Comparison of ENCODE assay signal across 1 cellular context in the genomic region with DNA sequence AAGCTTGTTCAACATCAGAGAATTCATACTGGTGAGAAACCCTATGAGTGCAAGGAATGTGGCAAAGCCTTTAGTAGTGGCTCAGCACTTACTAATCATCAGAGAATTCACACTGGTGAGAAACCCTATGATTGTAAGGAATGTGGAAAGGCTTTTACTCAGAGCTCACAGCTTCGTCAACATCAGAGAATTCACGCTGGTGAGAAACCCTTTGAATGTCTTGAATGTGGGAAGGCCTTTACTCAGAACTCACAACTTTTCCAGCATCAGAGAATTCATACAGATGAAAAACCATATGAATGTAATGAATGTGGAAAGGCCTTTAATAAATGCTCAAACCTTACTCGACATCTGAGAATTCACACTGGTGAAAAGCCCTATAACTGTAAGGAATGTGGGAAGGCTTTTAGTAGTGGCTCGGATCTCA.
TF ChIP-seq lines count a peak whose summit lies in the region.

No MANE protein-coding gene starts in this region.

TF ChIP-seq in HEK293, 187 proteins besides CTCF, POLR2A, EP300 and RAD21 (continued from another document):
- TF ChIP-seq, protein P1, sequence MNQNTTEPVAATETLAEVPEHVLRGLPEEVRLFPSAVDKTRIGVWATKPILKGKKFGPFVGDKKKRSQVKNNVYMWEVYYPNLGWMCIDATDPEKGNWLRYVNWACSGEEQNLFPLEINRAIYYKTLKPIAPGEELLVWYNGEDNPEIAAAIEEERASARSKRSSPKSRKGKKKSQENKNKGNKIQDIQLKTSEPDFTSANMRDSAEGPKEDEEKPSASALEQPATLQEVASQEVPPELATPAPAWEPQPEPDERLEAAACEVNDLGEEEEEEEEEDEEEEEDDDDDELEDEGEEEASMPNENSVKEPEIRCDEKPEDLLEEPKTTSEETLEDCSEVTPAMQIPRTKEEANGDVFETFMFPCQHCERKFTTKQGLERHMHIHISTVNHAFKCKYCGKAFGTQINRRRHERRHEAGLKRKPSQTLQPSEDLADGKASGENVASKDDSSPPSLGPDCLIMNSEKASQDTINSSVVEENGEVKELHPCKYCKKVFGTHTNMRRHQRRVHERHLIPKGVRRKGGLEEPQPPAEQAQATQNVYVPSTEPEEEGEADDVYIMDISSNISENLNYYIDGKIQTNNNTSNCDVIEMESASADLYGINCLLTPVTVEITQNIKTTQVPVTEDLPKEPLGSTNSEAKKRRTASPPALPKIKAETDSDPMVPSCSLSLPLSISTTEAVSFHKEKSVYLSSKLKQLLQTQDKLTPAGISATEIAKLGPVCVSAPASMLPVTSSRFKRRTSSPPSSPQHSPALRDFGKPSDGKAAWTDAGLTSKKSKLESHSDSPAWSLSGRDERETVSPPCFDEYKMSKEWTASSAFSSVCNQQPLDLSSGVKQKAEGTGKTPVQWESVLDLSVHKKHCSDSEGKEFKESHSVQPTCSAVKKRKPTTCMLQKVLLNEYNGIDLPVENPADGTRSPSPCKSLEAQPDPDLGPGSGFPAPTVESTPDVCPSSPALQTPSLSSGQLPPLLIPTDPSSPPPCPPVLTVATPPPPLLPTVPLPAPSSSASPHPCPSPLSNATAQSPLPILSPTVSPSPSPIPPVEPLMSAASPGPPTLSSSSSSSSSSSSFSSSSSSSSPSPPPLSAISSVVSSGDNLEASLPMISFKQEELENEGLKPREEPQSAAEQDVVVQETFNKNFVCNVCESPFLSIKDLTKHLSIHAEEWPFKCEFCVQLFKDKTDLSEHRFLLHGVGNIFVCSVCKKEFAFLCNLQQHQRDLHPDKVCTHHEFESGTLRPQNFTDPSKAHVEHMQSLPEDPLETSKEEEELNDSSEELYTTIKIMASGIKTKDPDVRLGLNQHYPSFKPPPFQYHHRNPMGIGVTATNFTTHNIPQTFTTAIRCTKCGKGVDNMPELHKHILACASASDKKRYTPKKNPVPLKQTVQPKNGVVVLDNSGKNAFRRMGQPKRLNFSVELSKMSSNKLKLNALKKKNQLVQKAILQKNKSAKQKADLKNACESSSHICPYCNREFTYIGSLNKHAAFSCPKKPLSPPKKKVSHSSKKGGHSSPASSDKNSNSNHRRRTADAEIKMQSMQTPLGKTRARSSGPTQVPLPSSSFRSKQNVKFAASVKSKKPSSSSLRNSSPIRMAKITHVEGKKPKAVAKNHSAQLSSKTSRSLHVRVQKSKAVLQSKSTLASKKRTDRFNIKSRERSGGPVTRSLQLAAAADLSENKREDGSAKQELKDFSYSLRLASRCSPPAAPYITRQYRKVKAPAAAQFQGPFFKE (tag by site-specific recombination; IDR thresholded peaks at IDR 0.05; ENCODE audit: borderline replicate concordance) = no peak
- TF ChIP-seq ZNF37A (tag by site-specific recombination; IDR thresholded peaks at IDR 0.05) (no peak), REPIN1 (tag by site-specific recombination; IDR thresholded peaks at IDR 0.05; ENCODE audit: low read depth) (no peak), ZNF747 (tag by site-specific recombination; IDR thresholded peaks at IDR 0.05) (no peak), MYNN (tag by site-specific recombination; IDR thresholded peaks at IDR 0.05; ENCODE audit: borderline replicate concordance) (no peak), ZNF514 (tag by site-specific recombination; IDR thresholded peaks at IDR 0.05) (no peak), IKZF3 (tag by site-specific recombination; IDR thresholded peaks at IDR 0.05) (no peak), ZSCAN30 (tag by site-specific recombination; IDR thresholded peaks at IDR 0.05) (no peak), ZNF654 (tag by site-specific recombination; IDR thresholded peaks at IDR 0.05; ENCODE audit: low read depth) (no peak), ZNF221 (tag by site-specific recombination; IDR thresholded peaks at IDR 0.05; ENCODE audit: borderline replicate concordance) (no peak), SALL2 (tag by site-specific recombination; IDR thresholded peaks at IDR 0.05; ENCODE audit: borderline replicate concordance) (no peak), ZBTB20 (tag by site-specific recombination; IDR thresholded peaks at IDR 0.05) (no peak), ZNF146 (tag by site-specific recombination; IDR thresholded peaks at IDR 0.05) (no peak), MZF1 (tag by site-specific recombination; IDR thresholded peaks at IDR 0.05; ENCODE audit: borderline replicate concordance) (no peak), ZNF366 (tag by site-specific recombination; conservative IDR thresholded peaks at IDR 0.05) (no peak), ZNF433 (tag by site-specific recombination; IDR thresholded peaks at IDR 0.05; ENCODE audit: low read depth) (no peak), ZNF707 (tag by site-specific recombination; IDR thresholded peaks at IDR 0.05) (no peak)
- TF ChIP-seq, protein P2, sequence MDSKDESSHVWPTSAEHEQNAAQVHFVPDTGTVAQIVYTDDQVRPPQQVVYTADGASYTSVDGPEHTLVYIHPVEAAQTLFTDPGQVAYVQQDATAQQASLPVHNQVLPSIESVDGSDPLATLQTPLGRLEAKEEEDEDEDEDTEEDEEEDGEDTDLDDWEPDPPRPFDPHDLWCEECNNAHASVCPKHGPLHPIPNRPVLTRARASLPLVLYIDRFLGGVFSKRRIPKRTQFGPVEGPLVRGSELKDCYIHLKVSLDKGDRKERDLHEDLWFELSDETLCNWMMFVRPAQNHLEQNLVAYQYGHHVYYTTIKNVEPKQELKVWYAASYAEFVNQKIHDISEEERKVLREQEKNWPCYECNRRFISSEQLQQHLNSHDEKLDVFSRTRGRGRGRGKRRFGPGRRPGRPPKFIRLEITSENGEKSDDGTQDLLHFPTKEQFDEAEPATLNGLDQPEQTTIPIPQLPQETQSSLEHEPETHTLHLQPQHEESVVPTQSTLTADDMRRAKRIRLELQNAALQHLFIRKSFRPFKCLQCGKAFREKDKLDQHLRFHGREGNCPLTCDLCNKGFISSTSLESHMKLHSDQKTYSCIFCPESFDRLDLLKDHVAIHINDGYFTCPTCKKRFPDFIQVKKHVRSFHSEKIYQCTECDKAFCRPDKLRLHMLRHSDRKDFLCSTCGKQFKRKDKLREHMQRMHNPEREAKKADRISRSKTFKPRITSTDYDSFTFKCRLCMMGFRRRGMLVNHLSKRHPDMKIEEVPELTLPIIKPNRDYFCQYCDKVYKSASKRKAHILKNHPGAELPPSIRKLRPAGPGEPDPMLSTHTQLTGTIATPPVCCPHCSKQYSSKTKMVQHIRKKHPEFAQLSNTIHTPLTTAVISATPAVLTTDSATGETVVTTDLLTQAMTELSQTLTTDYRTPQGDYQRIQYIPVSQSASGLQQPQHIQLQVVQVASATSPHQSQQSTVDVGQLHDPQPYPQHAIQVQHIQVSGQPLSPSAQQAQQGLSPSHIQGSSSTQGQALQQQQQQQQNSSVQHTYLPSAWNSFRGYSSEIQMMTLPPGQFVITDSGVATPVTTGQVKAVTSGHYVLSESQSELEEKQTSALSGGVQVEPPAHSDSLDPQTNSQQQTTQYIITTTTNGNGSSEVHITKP (tag by site-specific recombination; IDR thresholded peaks at IDR 0.05) = no peak
- TF ChIP-seq, protein P3, sequence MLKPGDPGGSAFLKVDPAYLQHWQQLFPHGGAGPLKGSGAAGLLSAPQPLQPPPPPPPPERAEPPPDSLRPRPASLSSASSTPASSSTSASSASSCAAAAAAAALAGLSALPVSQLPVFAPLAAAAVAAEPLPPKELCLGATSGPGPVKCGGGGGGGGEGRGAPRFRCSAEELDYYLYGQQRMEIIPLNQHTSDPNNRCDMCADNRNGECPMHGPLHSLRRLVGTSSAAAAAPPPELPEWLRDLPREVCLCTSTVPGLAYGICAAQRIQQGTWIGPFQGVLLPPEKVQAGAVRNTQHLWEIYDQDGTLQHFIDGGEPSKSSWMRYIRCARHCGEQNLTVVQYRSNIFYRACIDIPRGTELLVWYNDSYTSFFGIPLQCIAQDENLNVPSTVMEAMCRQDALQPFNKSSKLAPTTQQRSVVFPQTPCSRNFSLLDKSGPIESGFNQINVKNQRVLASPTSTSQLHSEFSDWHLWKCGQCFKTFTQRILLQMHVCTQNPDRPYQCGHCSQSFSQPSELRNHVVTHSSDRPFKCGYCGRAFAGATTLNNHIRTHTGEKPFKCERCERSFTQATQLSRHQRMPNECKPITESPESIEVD (tag by site-specific recombination; IDR thresholded peaks at IDR 0.05) = no peak
- TF ChIP-seq, protein P4, sequence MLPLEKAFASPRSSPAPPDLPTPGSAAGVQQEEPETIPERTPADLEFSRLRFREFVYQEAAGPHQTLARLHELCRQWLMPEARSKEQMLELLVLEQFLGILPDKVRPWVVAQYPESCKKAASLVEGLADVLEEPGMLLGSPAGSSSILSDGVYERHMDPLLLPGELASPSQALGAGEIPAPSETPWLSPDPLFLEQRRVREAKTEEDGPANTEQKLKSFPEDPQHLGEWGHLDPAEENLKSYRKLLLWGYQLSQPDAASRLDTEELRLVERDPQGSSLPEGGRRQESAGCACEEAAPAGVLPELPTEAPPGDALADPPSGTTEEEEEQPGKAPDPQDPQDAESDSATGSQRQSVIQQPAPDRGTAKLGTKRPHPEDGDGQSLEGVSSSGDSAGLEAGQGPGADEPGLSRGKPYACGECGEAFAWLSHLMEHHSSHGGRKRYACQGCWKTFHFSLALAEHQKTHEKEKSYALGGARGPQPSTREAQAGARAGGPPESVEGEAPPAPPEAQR (tag by site-specific recombination; IDR thresholded peaks at IDR 0.05) = no peak
- TF ChIP-seq, protein P5, sequence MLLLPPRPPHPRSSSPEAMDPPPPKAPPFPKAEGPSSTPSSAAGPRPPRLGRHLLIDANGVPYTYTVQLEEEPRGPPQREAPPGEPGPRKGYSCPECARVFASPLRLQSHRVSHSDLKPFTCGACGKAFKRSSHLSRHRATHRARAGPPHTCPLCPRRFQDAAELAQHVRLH (tag by site-specific recombination; IDR thresholded peaks at IDR 0.05) = no peak
- TF ChIP-seq, protein P6, sequence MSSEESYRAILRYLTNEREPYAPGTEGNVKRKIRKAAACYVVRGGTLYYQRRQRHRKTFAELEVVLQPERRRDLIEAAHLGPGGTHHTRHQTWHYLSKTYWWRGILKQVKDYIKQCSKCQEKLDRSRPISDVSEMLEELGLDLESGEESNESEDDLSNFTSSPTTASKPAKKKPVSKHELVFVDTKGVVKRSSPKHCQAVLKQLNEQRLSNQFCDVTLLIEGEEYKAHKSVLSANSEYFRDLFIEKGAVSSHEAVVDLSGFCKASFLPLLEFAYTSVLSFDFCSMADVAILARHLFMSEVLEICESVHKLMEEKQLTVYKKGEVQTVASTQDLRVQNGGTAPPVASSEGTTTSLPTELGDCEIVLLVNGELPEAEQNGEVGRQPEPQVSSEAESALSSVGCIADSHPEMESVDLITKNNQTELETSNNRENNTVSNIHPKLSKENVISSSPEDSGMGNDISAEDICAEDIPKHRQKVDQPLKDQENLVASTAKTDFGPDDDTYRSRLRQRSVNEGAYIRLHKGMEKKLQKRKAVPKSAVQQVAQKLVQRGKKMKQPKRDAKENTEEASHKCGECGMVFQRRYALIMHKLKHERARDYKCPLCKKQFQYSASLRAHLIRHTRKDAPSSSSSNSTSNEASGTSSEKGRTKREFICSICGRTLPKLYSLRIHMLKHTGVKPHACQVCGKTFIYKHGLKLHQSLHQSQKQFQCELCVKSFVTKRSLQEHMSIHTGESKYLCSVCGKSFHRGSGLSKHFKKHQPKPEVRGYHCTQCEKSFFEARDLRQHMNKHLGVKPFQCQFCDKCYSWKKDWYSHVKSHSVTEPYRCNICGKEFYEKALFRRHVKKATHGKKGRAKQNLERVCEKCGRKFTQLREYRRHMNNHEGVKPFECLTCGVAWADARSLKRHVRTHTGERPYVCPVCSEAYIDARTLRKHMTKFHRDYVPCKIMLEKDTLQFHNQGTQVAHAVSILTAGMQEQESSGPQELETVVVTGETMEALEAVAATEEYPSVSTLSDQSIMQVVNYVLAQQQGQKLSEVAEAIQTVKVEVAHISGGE (tag by site-specific recombination; conservative IDR thresholded peaks at IDR 0.05; ENCODE audit: low read depth) = no peak
- TF ChIP-seq, protein P7, sequence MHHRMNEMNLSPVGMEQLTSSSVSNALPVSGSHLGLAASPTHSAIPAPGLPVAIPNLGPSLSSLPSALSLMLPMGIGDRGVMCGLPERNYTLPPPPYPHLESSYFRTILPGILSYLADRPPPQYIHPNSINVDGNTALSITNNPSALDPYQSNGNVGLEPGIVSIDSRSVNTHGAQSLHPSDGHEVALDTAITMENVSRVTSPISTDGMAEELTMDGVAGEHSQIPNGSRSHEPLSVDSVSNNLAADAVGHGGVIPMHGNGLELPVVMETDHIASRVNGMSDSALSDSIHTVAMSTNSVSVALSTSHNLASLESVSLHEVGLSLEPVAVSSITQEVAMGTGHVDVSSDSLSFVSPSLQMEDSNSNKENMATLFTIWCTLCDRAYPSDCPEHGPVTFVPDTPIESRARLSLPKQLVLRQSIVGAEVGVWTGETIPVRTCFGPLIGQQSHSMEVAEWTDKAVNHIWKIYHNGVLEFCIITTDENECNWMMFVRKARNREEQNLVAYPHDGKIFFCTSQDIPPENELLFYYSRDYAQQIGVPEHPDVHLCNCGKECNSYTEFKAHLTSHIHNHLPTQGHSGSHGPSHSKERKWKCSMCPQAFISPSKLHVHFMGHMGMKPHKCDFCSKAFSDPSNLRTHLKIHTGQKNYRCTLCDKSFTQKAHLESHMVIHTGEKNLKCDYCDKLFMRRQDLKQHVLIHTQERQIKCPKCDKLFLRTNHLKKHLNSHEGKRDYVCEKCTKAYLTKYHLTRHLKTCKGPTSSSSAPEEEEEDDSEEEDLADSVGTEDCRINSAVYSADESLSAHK (tag by site-specific recombination; IDR thresholded peaks at IDR 0.05) = no peak
- TF ChIP-seq, protein P8, sequence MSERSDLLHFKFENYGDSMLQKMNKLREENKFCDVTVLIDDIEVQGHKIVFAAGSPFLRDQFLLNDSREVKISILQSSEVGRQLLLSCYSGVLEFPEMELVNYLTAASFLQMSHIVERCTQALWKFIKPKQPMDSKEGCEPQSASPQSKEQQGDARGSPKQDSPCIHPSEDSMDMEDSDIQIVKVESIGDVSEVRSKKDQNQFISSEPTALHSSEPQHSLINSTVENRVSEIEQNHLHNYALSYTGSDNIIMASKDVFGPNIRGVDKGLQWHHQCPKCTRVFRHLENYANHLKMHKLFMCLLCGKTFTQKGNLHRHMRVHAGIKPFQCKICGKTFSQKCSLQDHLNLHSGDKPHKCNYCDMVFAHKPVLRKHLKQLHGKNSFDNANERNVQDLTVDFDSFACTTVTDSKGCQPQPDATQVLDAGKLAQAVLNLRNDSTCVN (tag by site-specific recombination; optimal IDR thresholded peaks at IDR 0.05) = no peak
- TF ChIP-seq, protein P9, sequence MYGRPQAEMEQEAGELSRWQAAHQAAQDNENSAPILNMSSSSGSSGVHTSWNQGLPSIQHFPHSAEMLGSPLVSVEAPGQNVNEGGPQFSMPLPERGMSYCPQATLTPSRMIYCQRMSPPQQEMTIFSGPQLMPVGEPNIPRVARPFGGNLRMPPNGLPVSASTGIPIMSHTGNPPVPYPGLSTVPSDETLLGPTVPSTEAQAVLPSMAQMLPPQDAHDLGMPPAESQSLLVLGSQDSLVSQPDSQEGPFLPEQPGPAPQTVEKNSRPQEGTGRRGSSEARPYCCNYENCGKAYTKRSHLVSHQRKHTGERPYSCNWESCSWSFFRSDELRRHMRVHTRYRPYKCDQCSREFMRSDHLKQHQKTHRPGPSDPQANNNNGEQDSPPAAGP (tag by site-specific recombination; IDR thresholded peaks at IDR 0.05) = no peak
TF ChIP-seq in HEK293: peak in this region for 5.
